In the genomic region with DNA sequence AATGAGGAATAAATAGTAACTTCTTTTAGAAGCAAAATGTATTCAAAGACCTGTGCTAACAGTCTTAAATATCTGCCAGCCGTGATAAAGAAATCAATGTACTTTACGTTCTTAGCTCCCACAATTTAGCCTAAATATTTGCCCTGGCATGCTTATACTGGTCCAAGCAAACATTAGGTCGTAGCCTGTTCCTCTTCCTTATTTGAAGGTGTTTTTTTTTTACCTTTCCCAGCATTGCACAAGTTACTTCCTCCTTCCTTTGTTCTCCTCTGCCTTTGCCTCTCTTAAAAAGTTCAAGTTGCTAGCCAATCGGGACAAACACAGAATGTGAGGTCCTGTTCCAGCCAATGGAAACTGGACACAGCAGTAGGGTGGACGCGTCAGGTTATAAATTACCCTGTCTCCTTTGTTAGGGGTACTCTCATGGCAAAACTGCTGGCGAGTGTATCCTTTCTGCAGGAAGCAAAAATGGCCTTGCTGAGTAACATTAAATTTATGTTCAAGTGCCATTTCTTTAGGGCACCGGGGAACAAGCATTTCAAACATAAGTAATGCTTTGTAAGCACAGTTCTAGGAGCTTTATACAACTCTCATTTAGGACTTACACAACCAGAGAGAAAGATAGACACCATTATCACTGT, we compare ENCODE assay signal across 7 cellular contexts.
DNase-seq lines count a peak whose midpoint lies in the region; ATAC-seq and TF ChIP-seq lines count a peak whose summit lies in the region.
"Not testable (repeated sequence)": the region's sequence is repeated elsewhere in the genome, so short reads cannot be mapped to it uniquely, and the experiment has no call there.

No MANE protein-coding gene starts in this region.

- not testable (repeated sequence) for H3K9ac ChIP-seq in endodermal cell (ENCODE audit: extremely low read depth, low read length, poor library complexity, severe bottlenecking)

- peaks cover 11% of the 10 kb centered on the region for H3K27me3 ChIP-seq in endodermal cell (ENCODE audit: control insufficient read depth, insufficient read depth, low read length, poor library complexity, severe bottlenecking)

- not testable (repeated sequence) for TF ChIP-seq CTCF in C4-2B (conservative IDR thresholded peaks at IDR 0.05); LNCaP clone FGC (IDR thresholded peaks at IDR 0.05; ENCODE audit: control insufficient read depth, extremely low read depth, insufficient read depth); WTC11 (IDR thresholded peaks at IDR 0.05); endodermal cell (conservative IDR thresholded peaks at IDR 0.05); progenitor cell of endocrine pancreas (IDR thresholded peaks at IDR 0.05; ENCODE audit: unreplicated experiment)

- H3K4me1 ChIP-seq in endodermal cell (ENCODE audit: control insufficient read depth, insufficient read depth, low read length), result not testable (repeated sequence)

- H3K27me3 Mint-ChIP-seq in WTC11 (ENCODE audit: low read depth), result peaks cover 22% of the 10 kb centered on the region
- H3K27me3 Mint-ChIP-seq in endodermal cell (ENCODE audit: insufficient read depth), result peaks cover 73% of the 10 kb centered on the region
- H3K27me3 Mint-ChIP-seq in progenitor cell of endocrine pancreas, result peaks cover 54% of the 10 kb centered on the region

- peak; percentile 72 for DNase-seq in LNCaP clone FGC (ENCODE audit: low read depth)
- not testable (repeated sequence) for DNase-seq in WTC11 (ENCODE audit: low spot score); epithelial cell of prostate (ENCODE audit: low read depth, low spot score); progenitor cell of endocrine pancreas (ENCODE audit: low spot score, unreplicated experiment)
- peak; percentile 26 for DNase-seq in endodermal cell
- DNase-seq in islet precursor cell, result peak; percentile 10

- ATAC-seq in WTC11, result not testable (repeated sequence)

- peaks cover 53% of the 10 kb centered on the region for H3K4me1 Mint-ChIP-seq in WTC11
- peaks cover 27% of the 10 kb centered on the region for H3K4me1 Mint-ChIP-seq in endodermal cell
- peaks cover 16% of the 10 kb centered on the region for H3K4me1 Mint-ChIP-seq in progenitor cell of endocrine pancreas (ENCODE audit: low read depth)

- not testable (repeated sequence) for H3K9me3 ChIP-seq in endodermal cell (ENCODE audit: control insufficient read depth, low read length)

- WGBS in endodermal cell (ENCODE audit: insufficient coverage in 1 of 2, insufficient read length in 1 of 2), 2 experiments, result 92 to 96% methylated on average over 7 to 8 of the region's 8 CpGs

- 0 out of 2 replicates have a peak overlapping the region, but pooled peaks have one; percentile 30 for H3K27ac Mint-ChIP-seq in WTC11
- not testable (repeated sequence) for H3K27ac Mint-ChIP-seq in endodermal cell
- peak overlapping the region; percentile 60 for H3K27ac Mint-ChIP-seq in progenitor cell of endocrine pancreas

- H3K4me3 Mint-ChIP-seq in WTC11, endodermal cell: not testable (repeated sequence)
- H3K4me3 Mint-ChIP-seq in progenitor cell of endocrine pancreas (ENCODE audit: low read depth), result peak overlapping the region; percentile 13

- H3K27ac ChIP-seq in C4-2B, result peak overlapping the region; percentile 66
- H3K27ac ChIP-seq in endodermal cell (ENCODE audit: low read depth, low read length), result not testable (repeated sequence)
- H3K27ac ChIP-seq in epithelial cell of prostate, result peak overlapping the region; percentile 19

- CTCF ChIA-PET in WTC11 (lab: Charles Lee), result interaction anchor here (1.1 kb wide), 2 partner anchors 13 to 110 kb away, joined by 3 to 4 read pairs; no protein-coding TSS in a partner anchor

- POLR2A ChIA-PET in WTC11 (lab: Charles Lee), result not testable (repeated sequence)

- not testable (repeated sequence) for H3K36me3 ChIP-seq in endodermal cell (ENCODE audit: control insufficient read depth, insufficient read depth, low read length)

- not testable (repeated sequence) for H3K36me3 Mint-ChIP-seq in WTC11; endodermal cell (ENCODE audit: low read depth); progenitor cell of endocrine pancreas (ENCODE audit: insufficient read depth)

- H3K4me3 ChIP-seq in LNCaP clone FGC (ENCODE audit: low read depth, low read length); endodermal cell (ENCODE audit: low read length): not testable (repeated sequence)

- H3K9me3 Mint-ChIP-seq in WTC11; endodermal cell; progenitor cell of endocrine pancreas (ENCODE audit: low read depth): not testable (repeated sequence)
